ENCODE assay signal across 9 cellular contexts in the genomic region with DNA sequence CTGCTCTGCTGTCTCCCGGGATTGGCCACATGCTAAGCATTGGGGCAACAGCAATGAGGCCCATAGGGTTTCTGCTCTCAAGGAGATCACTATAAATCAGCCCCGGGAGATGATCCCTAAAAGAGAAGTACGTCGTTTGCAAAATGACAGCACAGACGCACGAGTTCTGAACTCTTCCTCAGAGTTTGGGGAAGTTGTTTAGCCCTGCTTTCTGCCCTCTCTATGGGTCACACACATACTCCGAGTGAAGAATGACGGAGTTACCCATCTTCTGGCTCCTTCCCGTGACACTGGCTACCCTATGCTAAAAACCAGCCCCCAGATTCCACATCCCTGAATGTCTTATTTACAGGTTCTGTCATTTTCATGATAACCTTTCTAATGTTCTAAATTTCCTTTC.
DNase-seq lines count a peak whose midpoint lies in the region; ATAC-seq, FAIRE-seq and TF ChIP-seq lines count a peak whose summit lies in the region.
"Had no signal": no experiment of that assay in that cellular context is flagged by ENCODE, and none has a peak within 500 bp of the region (broad histone marks: within the 10 kb centered on the region; RNA-seq: fewer than 3 reads in every experiment).

No MANE protein-coding gene starts in this region.

- H3K79me1 ChIP-seq in mesenchymal stem cell (replicated peaks; ENCODE audit: low read length, poor library complexity, severe bottlenecking), result no peaks in the 10 kb centered on the region

- H3K4me1 ChIP-seq in heart left ventricle, result peaks cover 0 to 47% (median 25%) of the 10 kb centered on the region in 12 donors
- no peaks in the 10 kb centered on the region for H3K4me1 ChIP-seq in mesenchymal stem cell (ENCODE audit: control insufficient read depth, insufficient read depth, low read depth, low read length)

- no peak overlapping the region for H2BK15ac ChIP-seq in mesenchymal stem cell (ENCODE audit: low read depth, poor library complexity, severe bottlenecking)

- H4K91ac ChIP-seq in mesenchymal stem cell (ENCODE audit: low read length), result no peak overlapping the region

- ATAC-seq in GM21526 (IDR thresholded peaks at IDR 0.05; ENCODE audit: low FRiP score, unreplicated experiment) (peak; percentile 38), HG03469 (IDR thresholded peaks at IDR 0.05; ENCODE audit: unreplicated experiment) (peak; percentile 26), heart left ventricle (peak; percentile 33 to 66 (median 64))

- 82 to 86% (median 84%) methylated on average over 9 of the region's 9 CpGs for WGBS in heart left ventricle, 4 donors
- 78% methylated on average over 9 of the region's 9 CpGs for WGBS in mesenchymal stem cell

- H3K4me3 ChIP-seq in heart left ventricle (no peak overlapping the region), mesenchymal stem cell (ENCODE audit: insufficient read depth in 1 of 2, low read depth in 1 of 2, low read length in 2 of 2) (no peak overlapping the region)

- H3K36me3 ChIP-seq in heart left ventricle (no peaks in the 10 kb centered on the region), mesenchymal stem cell (ENCODE audit: control insufficient read depth in 1 of 2, insufficient read depth in 2 of 2, low read depth in 1 of 2, low read length in 2 of 2) (no peaks in the 10 kb centered on the region)

- H3K27ac ChIP-seq in heart left ventricle (peak overlapping the region; percentile 50 to 89 (median 76)), mesenchymal stem cell (ENCODE audit: low read length, poor library complexity, severe bottlenecking) (no peak overlapping the region)

- TF ChIP-seq POLR2A in heart left ventricle (IDR thresholded peaks at IDR 0.05), result no peak

- no peaks in the 10 kb centered on the region for H3K36me3 Mint-ChIP-seq in mesothelial cell of epicardium

- H3K14ac ChIP-seq in mesenchymal stem cell (ENCODE audit: low read length in 2 of 2), result no peak overlapping the region

- no peak overlapping the region for H3K27ac Mint-ChIP-seq in mesothelial cell of epicardium

- H2BK120ac ChIP-seq in mesenchymal stem cell (ENCODE audit: low read depth, low read length), result no peak overlapping the region

- DNase-seq in C1 segment of cervical spinal cord (lab: John Stamatoyannopoulos, UW) (peak in 8 of 14 donors; percentile 9 to 40 (median 25)), heart left ventricle (peak in 1 of 5 donors; percentile 23), mesenchymal stem cell (no peak), HPDE6-E6E7 (ENCODE audit: extremely low spot score) (no peak), mesothelial cell of epicardium (ENCODE audit: low spot score in 2 of 2, unreplicated experiment in 2 of 2) (no peak), RCC 7860 (ENCODE audit: low spot score) (no peak)
- DNase-seq: activated CD4-positive, alpha-beta T cell treated with anti-CD3 and anti-CD28 coated beads for 48 hours had no signal

- H3K27me3 Mint-ChIP-seq in mesothelial cell of epicardium (ENCODE audit: low read depth), result no peaks in the 10 kb centered on the region

- peaks cover 6% of the 10 kb centered on the region for H3K9me3 Mint-ChIP-seq in mesothelial cell of epicardium

- H3K9me3 ChIP-seq in heart left ventricle (no peaks in the 10 kb centered on the region), mesenchymal stem cell (ENCODE audit: control insufficient read depth, low read length) (no peaks in the 10 kb centered on the region)

- no peak overlapping the region for H4K8ac ChIP-seq in mesenchymal stem cell (ENCODE audit: low read length)

- H2AFZ ChIP-seq in mesenchymal stem cell (ENCODE audit: low read depth, low read length), result no peak overlapping the region

- no peak overlapping the region for H3K9ac ChIP-seq in mesenchymal stem cell (ENCODE audit: low read length)

- intact Hi-C loops in heart left ventricle (cut with DNase I), result loop anchor here in 4 of 10 donors (10.0 kb wide), 3 partner anchors 60 to 300 kb away; a partner anchor contains a TSS

- FAIRE-seq in RCC 7860 (lab: Jason Lieb, UNC), result no peak

- TF ChIP-seq CTCF in heart left ventricle (IDR thresholded peaks at IDR 0.05) (no peak), mesothelial cell of epicardium (IDR thresholded peaks at IDR 0.05; ENCODE audit: unreplicated experiment) (no peak)

- H3K4ac ChIP-seq in mesenchymal stem cell (ENCODE audit: low read depth in 1 of 2, low read length in 2 of 2), result no peak overlapping the region

- no peak overlapping the region for H2BK12ac ChIP-seq in mesenchymal stem cell (ENCODE audit: low read length in 2 of 2)

- no peak overlapping the region for H3K18ac ChIP-seq in mesenchymal stem cell (ENCODE audit: low read depth in 1 of 2, low read length in 2 of 2)

- peaks cover 9% of the 10 kb centered on the region for H3K4me1 Mint-ChIP-seq in mesothelial cell of epicardium

- no peak overlapping the region for H3K23ac ChIP-seq in mesenchymal stem cell (ENCODE audit: low read length in 2 of 2)

- no peak overlapping the region for H2BK5ac ChIP-seq in mesenchymal stem cell (ENCODE audit: low read depth, low read length, poor library complexity, severe bottlenecking)

- H2AK5ac ChIP-seq in mesenchymal stem cell (ENCODE audit: low read length, severe bottlenecking), result no peak overlapping the region

- H3K4me2 ChIP-seq in mesenchymal stem cell (ENCODE audit: low read length, poor library complexity, severe bottlenecking), result no peak overlapping the region

- no peak overlapping the region for H3K4me3 Mint-ChIP-seq in mesothelial cell of epicardium

- H3K27me3 ChIP-seq in heart left ventricle (no peaks in the 10 kb centered on the region), mesenchymal stem cell (ENCODE audit: control insufficient read depth in 1 of 2, insufficient read depth in 1 of 2, low read length in 2 of 2) (no peaks in the 10 kb centered on the region)

Comparison
In these comparisons a context has a peak if more than half of its experiments do, and no peak if none do; other contexts are left out.
1. DNase-seq: peak in C1 segment of cervical spinal cord (8 of 14); none in mesenchymal stem cell (single experiment), HPDE6-E6E7 (single experiment), mesothelial cell of epicardium (0 of 2) and RCC 7860 (single experiment).
2. Peak in every context shown above with its lines, with median percentiles within 50 percentile points of each other: ATAC-seq.